1 cellular context compared by ENCODE assay signal in genomic region chr1:27885114-27885528, GRCh38.
TF ChIP-seq lines count a peak whose summit lies in the region.

No MANE protein-coding gene starts in this region.

TF ChIP-seq in GM12878, 131 proteins besides CTCF, POLR2A, EP300 and RAD21:
- TF ChIP-seq SPI1 (IDR thresholded peaks at IDR 0.05; ENCODE audit: borderline replicate concordance, insufficient read depth, low read depth, low read length) (peak; percentile 65; the same call in 1 of the 2 replicates), TBL1XR1 (IDR thresholded peaks at IDR 0.05; ENCODE audit: low read depth, low read length) (peak; percentile 3; the same call in 1 of the 2 replicates), RELB (IDR thresholded peaks at IDR 0.05; ENCODE audit: low read depth) (no peak), BACH1 (IDR thresholded peaks at IDR 0.05; ENCODE audit: borderline replicate concordance) (no peak)
